In the genomic region with DNA sequence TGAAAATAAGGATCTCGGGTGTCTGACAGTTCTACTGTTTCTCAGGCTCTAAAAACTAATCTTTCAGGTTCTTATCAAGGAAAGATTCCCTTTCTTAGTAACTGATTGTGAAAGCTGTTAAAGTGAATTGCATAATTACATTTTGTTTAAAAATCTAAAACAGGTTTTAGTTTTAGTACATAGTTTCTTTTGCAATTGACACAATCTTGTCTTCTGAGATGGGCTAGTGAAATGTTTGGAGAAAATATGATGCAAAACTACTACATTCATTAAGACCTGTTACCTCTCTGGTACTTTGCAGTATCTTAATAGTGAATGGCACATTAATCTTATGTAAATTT, we compare ENCODE assay signal across 10 cellular contexts.
A peak's percentile ranks its signal among the peaks of the same experiment; 100 is the strongest.
DNase-seq lines count a peak whose midpoint lies in the region; ATAC-seq, FAIRE-seq and TF ChIP-seq lines count a peak whose summit lies in the region.
"Had no signal": no experiment of that assay in that cellular context is flagged by ENCODE, and none has a peak within 500 bp of the region (broad histone marks: within the 10 kb centered on the region; RNA-seq: fewer than 3 reads in every experiment).

No MANE protein-coding gene starts in this region.

- H3K9me3 ChIP-seq in endocrine pancreas (ENCODE audit: control insufficient read depth, low read length) (no peaks in the 10 kb centered on the region), small intestine (ENCODE audit: control insufficient read depth, low read depth) (no peaks in the 10 kb centered on the region)

- peak overlapping the region; percentile 2 to 98 for H3K27ac Mint-ChIP-seq in stimulated activated naive CD8-positive, alpha-beta T cell treated with anti-CD3 and anti-CD28 coated beads, Interleukin-15, amount 100 ng/mL, for 72 hours

- no peak for TF ChIP-seq CTCF in KMS-11 (conservative IDR thresholded peaks at IDR 0.05; ENCODE audit: low read depth, low read length)

- H3K9ac ChIP-seq in KMS-11 (peak overlapping the region; percentile 61; the same call in 1 of the 2 replicates), endocrine pancreas (ENCODE audit: control insufficient read depth, insufficient read depth, low read length) (no peak overlapping the region)

- H3K27me3 ChIP-seq in KMS-11 (ENCODE audit: insufficient read depth, low read depth): no peaks in the 10 kb centered on the region
- no peaks in the 10 kb centered on the region for H3K27me3 ChIP-seq in endocrine pancreas (ENCODE audit: control insufficient read depth, insufficient read depth, low read length)
- H3K27me3 ChIP-seq in small intestine (ENCODE audit: control insufficient read depth in 2 of 2, insufficient read depth in 2 of 2, low read length in 2 of 2): no peaks in the 10 kb centered on the region

- H2AFZ ChIP-seq in KMS-11 (ENCODE audit: low read depth): peak overlapping the region; percentile 92

- H3K4me3 ChIP-seq in KMS-11 (IDR thresholded peaks at IDR 0.05; ENCODE audit: insufficient read depth, low read depth, low read length) (no peak overlapping the region), endocrine pancreas (ENCODE audit: control insufficient read depth, insufficient read depth, low read length) (peak overlapping the region; percentile 68), small intestine (ENCODE audit: low read depth in 1 of 2, low read length in 2 of 2) (no peak overlapping the region)

- H3K36me3 ChIP-seq in KMS-11 (ENCODE audit: insufficient read depth) (no peaks in the 10 kb centered on the region), endocrine pancreas (ENCODE audit: control insufficient read depth, insufficient read depth, low read length) (no peaks in the 10 kb centered on the region), small intestine (ENCODE audit: control insufficient read depth in 2 of 2, insufficient read depth in 2 of 2, low read length in 2 of 2) (no peaks in the 10 kb centered on the region)

- DNase-seq in activated T-cell treated with anti-CD3 and anti-CD28 coated beads, Interleukin-2, amount 50 U/mL, for 4 hours: no peak
- DNase-seq in activated T-cell treated with anti-CD3 and anti-CD28 coated beads, Interleukin-2, amount 50 U/mL, for 48 hours: no peak
- DNase-seq in stimulated activated naive CD8-positive, alpha-beta T cell treated with anti-CD3 and anti-CD28 coated beads, Interleukin-15, amount 100 ng/mL, for 72 hours: no peak
- DNase-seq in small intestine (no peak), NCI-H146 (lab: John Stamatoyannopoulos, UW) (no peak)
- DNase-seq: activated CD4-positive, CD25-positive, alpha-beta regulatory T cell; H7 had no signal

- no peaks in the 10 kb centered on the region for H4K20me1 ChIP-seq in KMS-11 (ENCODE audit: insufficient read depth)

- H3K4me1 ChIP-seq in KMS-11 (ENCODE audit: low read depth, poor library complexity, severe bottlenecking) (peaks cover 66% of the 10 kb centered on the region), endocrine pancreas (ENCODE audit: control insufficient read depth, insufficient read depth, low read length) (peaks cover 27% of the 10 kb centered on the region), small intestine (ENCODE audit: control insufficient read depth in 2 of 2, insufficient read depth in 1 of 2, low read depth in 1 of 2, low read length in 1 of 2) (no peaks in the 10 kb centered on the region)

- H3K9me3 Mint-ChIP-seq in activated T-cell treated with anti-CD3 and anti-CD28 coated beads, Interleukin-2, amount 50 U/mL, for 4 hours: no peaks in the 10 kb centered on the region
- H3K9me3 Mint-ChIP-seq in stimulated activated naive CD8-positive, alpha-beta T cell treated with anti-CD3 and anti-CD28 coated beads, Interleukin-15, amount 100 ng/mL, for 72 hours: no peaks in the 10 kb centered on the region

- H3K27me3 Mint-ChIP-seq in activated T-cell treated with anti-CD3 and anti-CD28 coated beads, Interleukin-2, amount 50 U/mL, for 4 hours (ENCODE audit: low read depth): no peaks in the 10 kb centered on the region
- no peaks in the 10 kb centered on the region for H3K27me3 Mint-ChIP-seq in stimulated activated naive CD8-positive, alpha-beta T cell treated with anti-CD3 and anti-CD28 coated beads, Interleukin-15, amount 100 ng/mL, for 72 hours

- 38 to 50% (median 43%) methylated on average over 1 of the region's 1 CpG for WGBS in small intestine, 3 donors

- H3K27ac ChIP-seq in KMS-11 (peak overlapping the region; percentile 73), small intestine (ENCODE audit: low read depth in 1 of 2, low read length in 1 of 2) (no peak overlapping the region)

- peak overlapping the region; percentile 85 for H3K4me2 ChIP-seq in KMS-11

- no peak for FAIRE-seq in small intestine (lab: Jason Lieb, UNC)

- H3K4me1 Mint-ChIP-seq in activated T-cell treated with anti-CD3 and anti-CD28 coated beads, Interleukin-2, amount 50 U/mL, for 4 hours (ENCODE audit: low read depth): peaks cover 28% of the 10 kb centered on the region
- peaks cover 47% of the 10 kb centered on the region for H3K4me1 Mint-ChIP-seq in stimulated activated naive CD8-positive, alpha-beta T cell treated with anti-CD3 and anti-CD28 coated beads, Interleukin-15, amount 100 ng/mL, for 72 hours

- H3K4me3 Mint-ChIP-seq in activated T-cell treated with anti-CD3 and anti-CD28 coated beads, Interleukin-2, amount 50 U/mL, for 4 hours: peak overlapping the region; percentile 82
- H3K4me3 Mint-ChIP-seq in stimulated activated naive CD8-positive, alpha-beta T cell treated with anti-CD3 and anti-CD28 coated beads, Interleukin-15, amount 100 ng/mL, for 72 hours: peak overlapping the region; percentile 84 to 93

- ATAC-seq in activated T-cell treated with anti-CD3 and anti-CD28 coated beads, Interleukin-2, amount 50 U/mL, for 4 hours: peak in 1 of 2 donors; percentile 6
- no peak for ATAC-seq in stimulated activated naive CD8-positive, alpha-beta T cell treated with anti-CD3 and anti-CD28 coated beads, Interleukin-15, amount 100 ng/mL, for 72 hours
- no peak for ATAC-seq in GM18873 (IDR thresholded peaks at IDR 0.05; ENCODE audit: low FRiP score, unreplicated experiment)

- peaks cover 7% of the 10 kb centered on the region for H3K36me3 Mint-ChIP-seq in activated T-cell treated with anti-CD3 and anti-CD28 coated beads, Interleukin-2, amount 50 U/mL, for 4 hours (ENCODE audit: insufficient read depth)

- H3K79me2 ChIP-seq in KMS-11 (ENCODE audit: insufficient read depth, low read depth): no peaks in the 10 kb centered on the region
